8 cellular contexts compared by ENCODE assay signal in genomic region chr4:101790521-101791188, GRCh38. TPM values are rescaled to one million over a fixed set of nuclear protein-coding genes. Genes with fewer than 3 reads are reported as not detected.
A peak's percentile ranks its signal among the peaks of the same experiment; 100 is the strongest.
DNase-seq lines count a peak whose midpoint lies in the region; ATAC-seq and TF ChIP-seq lines count a peak whose summit lies in the region.

Gene BANK1, plus strand, starts transcription at chr4:101790730. Its CDS starts 151 bp downstream, at chr4:101790881.

- POLR2A ChIA-PET in CD4-positive, alpha-beta T cell (lab: Charles Lee) = no interaction called here

- H3K27me3 ChIP-seq in CD4-positive, alpha-beta T cell (ENCODE audit: control insufficient read depth, insufficient read depth, low read length) = peaks cover 18% of the 10 kb centered on the region
- H3K27me3 ChIP-seq in Peyer's patch = no peaks in the 10 kb centered on the region

- H3K4me3 Mint-ChIP-seq in CD4-positive, alpha-beta T cell = peak within 1 kb of the TSS; percentile 89

- H3K36me3 Mint-ChIP-seq in CD4-positive, alpha-beta T cell (ENCODE audit: low read depth) = no peaks in the 10 kb centered on the region

- intact Hi-C loops in CD4-positive, alpha-beta T cell (cut with DNase I, micrococcal nuclease) = no loop called here

- H3K27ac ChIP-seq in CD4-positive, alpha-beta T cell (ENCODE audit: low read depth, low read length) = no peak within 1 kb of the TSS
- H3K27ac ChIP-seq in Peyer's patch = peak within 1 kb of the TSS in 3 of 4 donors; percentile 10 to 94 (median 86)

- no peak within 1 kb of the TSS for H3K27ac Mint-ChIP-seq in CD4-positive, alpha-beta T cell

- CTCF ChIA-PET in CD4-positive, alpha-beta T cell (lab: Charles Lee) = no interaction called here

- H3K4me1 Mint-ChIP-seq in CD4-positive, alpha-beta T cell (ENCODE audit: low read depth) = peaks cover 11% of the 10 kb centered on the region

- no peaks in the 10 kb centered on the region for H3K36me3 ChIP-seq in Peyer's patch

- TF ChIP-seq CTCF in CD4-positive, alpha-beta T cell (IDR thresholded peaks at IDR 0.05) = no peak
- TF ChIP-seq CTCF in Peyer's patch (IDR thresholded peaks at IDR 0.05) (peak in 1 of 6 experiments; percentile 21), retinal pigment epithelial cell (conservative IDR thresholded peaks at IDR 0.05; ENCODE audit: low read depth, low read length) (peak; percentile 40)

- H3K4me3 ChIP-seq in Peyer's patch (peak within 1 kb of the TSS; percentile 65 to 76 (median 68)), retinal pigment epithelial cell (ENCODE audit: low read length) (peak within 1 kb of the TSS; percentile 50)

- peaks cover 0 to 6% (median 0%) of the 10 kb centered on the region in 4 donors for H3K4me1 ChIP-seq in Peyer's patch

- peaks cover 57% of the 10 kb centered on the region for H3K27me3 Mint-ChIP-seq in CD4-positive, alpha-beta T cell

- DNase-seq in CD4-positive, alpha-beta T cell = peak in 6 of 10 experiments; percentile 3 to 40 (median 18)
- DNase-seq in Peyer's patch (peak; percentile 60 to 91 (median 84)), astrocyte of the hippocampus (ENCODE audit: low read depth, low spot score) (peak; percentile 59), iPS DF 19.7 (ENCODE audit: low read depth, low spot score) (peak; percentile 30), retinal pigment epithelial cell (ENCODE audit: low read depth) (no peak), NK-92 (lab: John Stamatoyannopoulos, UW; ENCODE audit: unreplicated experiment) (no peak)

- H3K9me3 ChIP-seq in CD4-positive, alpha-beta T cell (ENCODE audit: control insufficient read depth, low read length) = no peaks in the 10 kb centered on the region
- no peaks in the 10 kb centered on the region for H3K9me3 ChIP-seq in Peyer's patch

- peaks cover 2% of the 10 kb centered on the region for H3K9me3 Mint-ChIP-seq in CD4-positive, alpha-beta T cell

- peak; percentile 67 for ATAC-seq in CD4-positive, alpha-beta T cell (ENCODE audit: poor library complexity)
- peak; percentile 99 for ATAC-seq in GM19395 (IDR thresholded peaks at IDR 0.05; ENCODE audit: unreplicated experiment)
- ATAC-seq in HG03457 (IDR thresholded peaks at IDR 0.05; ENCODE audit: unreplicated experiment) = peak; percentile 98

- TF ChIP-seq POLR2A in Peyer's patch (IDR thresholded peaks at IDR 0.05) = no peak

RNA-seq across cellular contexts. Expression of gene BANK1, which starts in this region (rescaled TPM):
- under 1 TPM; 0.20 to 0.22 TPM for total RNA-seq in CD4-positive, alpha-beta T cell
- 100 to 1,000 TPM in 1 of 4 donors, 10 to 100 TPM in 1, 1 to 10 TPM in 1, under 1 TPM in 1; 0.53 to 351 (median 7.9) TPM for total RNA-seq in Peyer's patch

Comparison
In these comparisons a context has a peak if more than half of its experiments do, and no peak if none do; other contexts are left out.
1. Peak in DNase-seq and ATAC-seq in CD4-positive, alpha-beta T cell; RNA of the gene not detected or under 1 TPM.
2. DNase-seq: peak in Peyer's patch (3 of 3), astrocyte of the hippocampus (single experiment) and iPS DF 19.7 (single experiment); none in retinal pigment epithelial cell (single experiment) and NK-92 (single experiment).
3. Peak in every context shown above with its lines, with median percentiles within 50 percentile points of each other: ATAC-seq.